ENCODE assay signal across 16 cellular contexts in genomic region chr22:20928573-20928967, GRCh38. TPM values are rescaled to one million over a fixed set of nuclear protein-coding genes. Genes with fewer than 3 reads are reported as not detected.
DNase-seq lines count a peak whose midpoint lies in the region; ATAC-seq and TF ChIP-seq lines count a peak whose summit lies in the region.
"Had no signal": no experiment of that assay in that cellular context is flagged by ENCODE, and none has a peak within 500 bp of the region (broad histone marks: within the 10 kb centered on the region; RNA-seq: fewer than 3 reads in every experiment).

No MANE protein-coding gene starts in this region.

- peaks cover 33% of the 10 kb centered on the region for H3K4me1 ChIP-seq in Loucy (ENCODE audit: insufficient read depth, low read length, poor library complexity, severe bottlenecking)
- H3K4me1 ChIP-seq: BE2C had no signal

- peaks cover 4% of the 10 kb centered on the region; the same call in 1 of the 2 replicates for H3K9me3 Mint-ChIP-seq in WTC11
- no peaks in the 10 kb centered on the region for H3K9me3 Mint-ChIP-seq in immature natural killer cell
- H3K9me3 Mint-ChIP-seq: CD4-positive, alpha-beta T cell; GM23338; HFFc6 had no signal

- H3K27me3 ChIP-seq in Loucy (ENCODE audit: insufficient read depth, low read length, poor library complexity, severe bottlenecking) = no peaks in the 10 kb centered on the region
- H3K27me3 ChIP-seq: BE2C had no signal

- H3K4me1 Mint-ChIP-seq in WTC11 (peaks cover 34% of the 10 kb centered on the region), immature natural killer cell (peaks cover 63 to 70% of the 10 kb centered on the region in 2 donors)

- H3K4me3 Mint-ChIP-seq in WTC11 = no peak overlapping the region
- peak overlapping the region in 1 of 5 donors; percentile 42 for H3K4me3 Mint-ChIP-seq in immature natural killer cell
- H3K4me3 Mint-ChIP-seq: CD4-positive, alpha-beta T cell; GM23338; HFFc6 had no signal

- H3K36me3 ChIP-seq in Loucy (ENCODE audit: insufficient read depth, low read length) = peaks cover 24% of the 10 kb centered on the region; the same call in 1 of the 2 replicates

- H3K4me2 ChIP-seq in Loucy (ENCODE audit: low read depth, low read length, poor library complexity, severe bottlenecking) = no peak overlapping the region
- H3K4me2 ChIP-seq: GM23338 had no signal

- ATAC-seq in WTC11 (no peak), GM21381 (IDR thresholded peaks at IDR 0.05; ENCODE audit: unreplicated experiment) (no peak)
- ATAC-seq: GM23338, HCT116 had no signal

- H3K9ac ChIP-seq in Loucy (ENCODE audit: low read depth, low read length, poor library complexity, severe bottlenecking) = peak overlapping the region; percentile 12

- H4K20me1 ChIP-seq in Loucy (ENCODE audit: insufficient read depth, low read length, poor library complexity, severe bottlenecking) = peaks cover 87% of the 10 kb centered on the region

- H3K9me2 ChIP-seq in Loucy (replicated peaks; ENCODE audit: low read depth, low read length) = no peaks in the 10 kb centered on the region

- DNase-seq in WTC11 (ENCODE audit: low spot score) (no peak), immature natural killer cell (no peak), pons (ENCODE audit: low spot score) (no peak), SKM-1 treated with dmso at 0.1 percent for 144 hours (lab: John Stamatoyannopoulos, UW; ENCODE audit: unreplicated experiment) (no peak)
- DNase-seq: ACHN; BE2C; C1 segment of cervical spinal cord; CD4-positive, alpha-beta T cell; DMS153; DMS79; GDM1; HFFc6 had no signal

- H3K27ac Mint-ChIP-seq in WTC11 = peak overlapping the region; percentile 66; the same call in 1 of the 2 replicates
- H3K27ac Mint-ChIP-seq in immature natural killer cell = peak overlapping the region in 4 of 6 donors; percentile 23 to 74 (median 45)
- H3K27ac Mint-ChIP-seq: CD4-positive, alpha-beta T cell; GM23338; HFFc6 had no signal

- H2AFZ ChIP-seq in Loucy (ENCODE audit: low read length) = no peak overlapping the region
- H2AFZ ChIP-seq: GM23338 had no signal

- H3K9me3 ChIP-seq in Loucy (ENCODE audit: insufficient read depth, low read depth, low read length) = no peaks in the 10 kb centered on the region
- H3K9me3 ChIP-seq: BE2C had no signal

- peaks cover 97% of the 10 kb centered on the region for H3K79me2 ChIP-seq in Loucy (ENCODE audit: insufficient read depth, low read length)

- peaks cover 17% of the 10 kb centered on the region for H3K36me3 Mint-ChIP-seq in WTC11
- H3K36me3 Mint-ChIP-seq in immature natural killer cell = no peaks in the 10 kb centered on the region

- CTCF ChIA-PET in WTC11 (lab: Charles Lee) = no interaction called here

- H3F3A ChIP-seq in Loucy (ENCODE audit: low read depth) = no peaks in the 10 kb centered on the region

- TF ChIP-seq CTCF in Loucy (conservative IDR thresholded peaks at IDR 0.05; ENCODE audit: low read length) (no peak), WTC11 (IDR thresholded peaks at IDR 0.05) (no peak)

- no peaks in the 10 kb centered on the region for H3K27me3 Mint-ChIP-seq in WTC11 (ENCODE audit: low read depth)
- no peaks in the 10 kb centered on the region for H3K27me3 Mint-ChIP-seq in immature natural killer cell (ENCODE audit: low read depth in 3 of 3)
- H3K27me3 Mint-ChIP-seq: CD4-positive, alpha-beta T cell had no signal

- POLR2A ChIA-PET in WTC11 (lab: Charles Lee) = no interaction called here

- H3K4me3 ChIP-seq in Loucy (ENCODE audit: low read length, poor library complexity, severe bottlenecking) = no peak overlapping the region
- H3K4me3 ChIP-seq: GM23338 had no signal

TF ChIP-seq in WTC11, 78 proteins besides CTCF, POLR2A, EP300 and RAD21:
- TF ChIP-seq ELF4 (CRISPR knock-in tag; IDR thresholded peaks at IDR 0.05; ENCODE audit: low read depth) = no peak
- no peak for TF ChIP-seq TEAD4 (CRISPR knock-in tag; IDR thresholded peaks at IDR 0.05)
- TF ChIP-seq ZNF416 (CRISPR knock-in tag; IDR thresholded peaks at IDR 0.05) = no peak
- no peak for TF ChIP-seq ATF2 (CRISPR knock-in tag; IDR thresholded peaks at IDR 0.05; ENCODE audit: borderline replicate concordance, low read depth)

RNA-seq across cellular contexts. Expression of gene CRKL, which starts 11.4 kb away (rescaled TPM):
- total RNA-seq in WTC11 (2021) = 113 to 115 TPM (median 114 TPM) in 3 replicates
- 10 to 100 TPM; 26.7 to 50.7 (median 43.1) TPM for polyA plus RNA-seq in immature natural killer cell

RNA-seq across cellular contexts. Expression of gene AIFM3, which starts 38.5 kb away (rescaled TPM):
- total RNA-seq in WTC11 (2021) = 2.6 to 3.4 TPM (median 2.8 TPM) in 3 replicates
- 1 to 10 TPM in 1 of 3 donors, under 1 TPM in 1, not detected in 1; 0.30 to 1.4 TPM for polyA plus RNA-seq in immature natural killer cell

RNA-seq across cellular contexts. Expression of gene LZTR1, which starts 53.5 kb away (rescaled TPM):
- total RNA-seq in WTC11 (2021) = 38.3 to 44.5 TPM (median 40.1 TPM) in 3 replicates
- polyA plus RNA-seq in immature natural killer cell = 10 to 100 TPM in 2 of 3 donors, 1 to 10 TPM in 1; 8.1 to 18.4 (median 11.1) TPM
